In genomic region chr5:132387649-132388117, GRCh38 we compare ENCODE assay signal across 8 cellular contexts. TPM values are rescaled to one million over a fixed set of nuclear protein-coding genes. Genes with fewer than 3 reads are reported as not detected.
DNase-seq lines count a peak whose midpoint lies in the region; ATAC-seq, FAIRE-seq and TF ChIP-seq lines count a peak whose summit lies in the region.

No MANE protein-coding gene starts in this region.

- no peak for ATAC-seq in HG02588 (IDR thresholded peaks at IDR 0.05; ENCODE audit: unreplicated experiment)
- no peak for ATAC-seq in GM21576 (IDR thresholded peaks at IDR 0.05; ENCODE audit: unreplicated experiment)

- intact Hi-C loops in endothelial cell of umbilical vein (cut with micrococcal nuclease): loop anchor here (1.0 to 10.0 kb wide), 10 partner anchors 23 to 857 kb away; partner anchors contain the start of genes GDF9, HSPA4, IL13 and UQCRQ

- peak overlapping the region; percentile 8 for H2AFZ ChIP-seq in endothelial cell of umbilical vein (ENCODE audit: low read depth, low read length)

- H3K4me1 ChIP-seq in endothelial cell of umbilical vein (ENCODE audit: control insufficient read depth, extremely low read depth, insufficient read depth, low read length): peaks cover 48% of the 10 kb centered on the region

- dilution Hi-C loops in endothelial cell of umbilical vein (cut with MboI; ENCODE audit: extremely low pct_ligation_motif_present, low sequenced_read_pairs): no loop called here

- H3K27ac ChIP-seq in endothelial cell of umbilical vein (ENCODE audit: insufficient read depth, low read depth, low read length): peak overlapping the region; percentile 99

- H3K36me3 ChIP-seq in endothelial cell of umbilical vein (ENCODE audit: control insufficient read depth in 2 of 2, extremely low read depth in 1 of 2, insufficient read depth in 2 of 2, low read length in 2 of 2): no peaks in the 10 kb centered on the region

- peaks cover 3% of the 10 kb centered on the region for H3K27me3 Mint-ChIP-seq in nephron (ENCODE audit: low read depth)
- no peaks in the 10 kb centered on the region for H3K27me3 Mint-ChIP-seq in T-helper 2 cell treated with Interferon-gamma antibody and Interleukin-4, amounts not matched to agents 5 μg/mL and 100 μg/mL, for 36 hours (ENCODE audit: low read depth)

- CTCF ChIA-PET in endothelial cell of umbilical vein (lab: Charles Lee): interaction anchor here (0.6 to 5.9 kb wide), 21 partner anchors 23 to 495 kb away, joined by 3 to 220 read pairs (median 6); partner anchors contain the start of genes IRF1, KIF3A and SLC22A4

- no peak for FAIRE-seq in endothelial cell of umbilical vein (lab: Jason Lieb, UNC)

- POLR2A ChIA-PET in endothelial cell of umbilical vein (lab: Charles Lee): interaction anchor here (1.2 to 2.6 kb wide), 3 partner anchors 103 to 112 kb away, joined by 3 to 14 read pairs (median 4); partner anchors contain the start of gene IRF1

- no TSS peak for BruUV-seq in endothelial cell of umbilical vein (replicated peaks; lab: Mats Ljungman, UMichigan)

- peak overlapping the region; percentile 97 to 99 (median 98) for H3K27ac Mint-ChIP-seq in nephron
- no peak overlapping the region for H3K27ac Mint-ChIP-seq in T-helper 2 cell treated with Interferon-gamma antibody and Interleukin-4, amounts not matched to agents 5 μg/mL and 100 μg/mL, for 36 hours

- peaks cover 57% of the 10 kb centered on the region for H3K4me1 Mint-ChIP-seq in nephron
- H3K4me1 Mint-ChIP-seq in T-helper 2 cell treated with Interferon-gamma antibody and Interleukin-4, amounts not matched to agents 5 μg/mL and 100 μg/mL, for 36 hours (ENCODE audit: low read depth): peaks cover 37% of the 10 kb centered on the region

- peak overlapping the region; percentile 12 to 29 (median 18) for H3K4me3 Mint-ChIP-seq in nephron
- no peak overlapping the region for H3K4me3 Mint-ChIP-seq in T-helper 2 cell treated with Interferon-gamma antibody and Interleukin-4, amounts not matched to agents 5 μg/mL and 100 μg/mL, for 36 hours

- DNase-seq in GDM1 (lab: John Stamatoyannopoulos, UW) (peak; percentile 30), RPMI7951 (ENCODE audit: low read depth) (peak; percentile 99), endothelial cell of umbilical vein (ENCODE audit: low read depth, low spot score) (peak; percentile 96), NCI-H1417 treated with DMSO at 0.1 percent for 48 hours (lab: John Stamatoyannopoulos, UW) (no peak)
- DNase-seq in T-helper 2 cell treated with Interferon-gamma antibody and Interleukin-4, amounts not matched to agents 5 μg/mL and 100 μg/mL, for 36 hours (ENCODE audit: low spot score): no peak

- H3K36me3 Mint-ChIP-seq in nephron (ENCODE audit: low read depth): peaks cover 17% of the 10 kb centered on the region
- H3K36me3 Mint-ChIP-seq in T-helper 2 cell treated with Interferon-gamma antibody and Interleukin-4, amounts not matched to agents 5 μg/mL and 100 μg/mL, for 36 hours (ENCODE audit: low read depth): no peaks in the 10 kb centered on the region

- TF ChIP-seq CTCF in endothelial cell of umbilical vein (IDR thresholded peaks at IDR 0.05; ENCODE audit: extremely low read depth in 1 of 2, insufficient read depth in 1 of 2, low read depth in 1 of 2, low read length in 2 of 2) (no peak), nephron (IDR thresholded peaks at IDR 0.05; ENCODE audit: unreplicated experiment in 3 of 3) (no peak)

- no peaks in the 10 kb centered on the region for H3K9me3 ChIP-seq in endothelial cell of umbilical vein (replicated peaks; ENCODE audit: control insufficient read depth, insufficient read depth, low read length)

- H3K27me3 ChIP-seq in endothelial cell of umbilical vein (ENCODE audit: control insufficient read depth in 2 of 2, insufficient read depth in 2 of 2, low read length in 2 of 2): no peaks in the 10 kb centered on the region

- peak overlapping the region; percentile 86 for H3K4me2 ChIP-seq in endothelial cell of umbilical vein (ENCODE audit: insufficient read depth, low read length)

- H3K9me3 Mint-ChIP-seq in nephron: no peaks in the 10 kb centered on the region
- no peaks in the 10 kb centered on the region for H3K9me3 Mint-ChIP-seq in T-helper 2 cell treated with Interferon-gamma antibody and Interleukin-4, amounts not matched to agents 5 μg/mL and 100 μg/mL, for 36 hours

- H4K20me1 ChIP-seq in endothelial cell of umbilical vein (replicated peaks; ENCODE audit: control insufficient read depth, extremely low read depth, insufficient read depth, low read length): no peaks in the 10 kb centered on the region

- peak overlapping the region; percentile 85 for H3K9ac ChIP-seq in endothelial cell of umbilical vein (replicated peaks; ENCODE audit: extremely low read depth, insufficient read depth, low read length)

- peak overlapping the region in 1 of 3 experiments; percentile 28 for H3K4me3 ChIP-seq in endothelial cell of umbilical vein (replicated peaks in 1 of 3; ENCODE audit: insufficient read depth in 1 of 3, low read depth in 1 of 3, low read length in 3 of 3)

- no peaks in the 10 kb centered on the region for H3K9me1 ChIP-seq in endothelial cell of umbilical vein (replicated peaks; ENCODE audit: control insufficient read depth, extremely low read depth, insufficient read depth, low read length)

- no peaks in the 10 kb centered on the region for H3K79me2 ChIP-seq in endothelial cell of umbilical vein (ENCODE audit: control insufficient read depth, insufficient read depth, low read length)

- TF ChIP-seq POLR2A in endothelial cell of umbilical vein (IDR thresholded peaks at IDR 0.05; ENCODE audit: low read depth, low read length): no peak

TF ChIP-seq in endothelial cell of umbilical vein, 7 proteins besides CTCF, POLR2A, EP300 and RAD21:
- TF ChIP-seq POLR2AphosphoS5 (IDR thresholded peaks at IDR 0.05; ENCODE audit: insufficient read depth, low read depth, low read length) (peak; percentile 53), JUN (IDR thresholded peaks at IDR 0.05; ENCODE audit: borderline replicate concordance, insufficient read depth, insufficient read length, low read depth) (peak; percentile 89), MYC (IDR thresholded peaks at IDR 0.05; ENCODE audit: low read depth, low read length) (no peak), FOS (IDR thresholded peaks at IDR 0.05; ENCODE audit: borderline replicate concordance, insufficient read depth, low read length) (peak; percentile 84)

RNA-seq across cellular contexts. Expression of gene SLC22A5, which starts 18.2 kb away (rescaled TPM):
- 2.5 and 4.0 TPM in 2 replicates for total RNA-seq in RPMI7951 (2014; rRNA removed; shearing (Covaris generic))
- total RNA-seq in endothelial cell of umbilical vein: 3.6 and 3.8 TPM in 2 replicates
- polyA plus RNA-seq in endothelial cell of umbilical vein: 9.3 and 10.1 TPM in 2 replicates
- 5.3 and 5.4 TPM in 2 replicates for polyA plus RNA-seq in endothelial cell of umbilical vein (2011; cell fraction: cytosol; rRNA removed)
- 10.4 and 10.8 TPM in 2 replicates for polyA plus RNA-seq in endothelial cell of umbilical vein (2011; cell fraction: nucleus; rRNA removed)
- polyA plus RNA-seq in endothelial cell of umbilical vein (2012): 2.2 and 3.6 TPM in 2 replicates
- 19.7 and 21.4 TPM in 2 replicates for polyA minus RNA-seq in endothelial cell of umbilical vein
- 27.1 TPM for polyA minus RNA-seq in endothelial cell of umbilical vein (2011; cell fraction: cytosol; rRNA and poly(A)+ RNA removed)
- 5.4 and 6.3 TPM in 2 replicates for polyA minus RNA-seq in endothelial cell of umbilical vein (2011; cell fraction: nucleus; rRNA and poly(A)+ RNA removed)

Comparison
In these comparisons a context has a peak if more than half of its experiments do, and no peak if none do; other contexts are left out.
1. DNase-seq: peak in GDM1 (single experiment), RPMI7951 (single experiment) and endothelial cell of umbilical vein (single experiment); none in NCI-H1417 treated with DMSO at 0.1 percent for 48 hours (single experiment) and T-helper 2 cell treated with Interferon-gamma antibody and Interleukin-4, amounts not matched to agents 5 μg/mL and 100 μg/mL, for 36 hours (single experiment).